In the genomic region with DNA sequence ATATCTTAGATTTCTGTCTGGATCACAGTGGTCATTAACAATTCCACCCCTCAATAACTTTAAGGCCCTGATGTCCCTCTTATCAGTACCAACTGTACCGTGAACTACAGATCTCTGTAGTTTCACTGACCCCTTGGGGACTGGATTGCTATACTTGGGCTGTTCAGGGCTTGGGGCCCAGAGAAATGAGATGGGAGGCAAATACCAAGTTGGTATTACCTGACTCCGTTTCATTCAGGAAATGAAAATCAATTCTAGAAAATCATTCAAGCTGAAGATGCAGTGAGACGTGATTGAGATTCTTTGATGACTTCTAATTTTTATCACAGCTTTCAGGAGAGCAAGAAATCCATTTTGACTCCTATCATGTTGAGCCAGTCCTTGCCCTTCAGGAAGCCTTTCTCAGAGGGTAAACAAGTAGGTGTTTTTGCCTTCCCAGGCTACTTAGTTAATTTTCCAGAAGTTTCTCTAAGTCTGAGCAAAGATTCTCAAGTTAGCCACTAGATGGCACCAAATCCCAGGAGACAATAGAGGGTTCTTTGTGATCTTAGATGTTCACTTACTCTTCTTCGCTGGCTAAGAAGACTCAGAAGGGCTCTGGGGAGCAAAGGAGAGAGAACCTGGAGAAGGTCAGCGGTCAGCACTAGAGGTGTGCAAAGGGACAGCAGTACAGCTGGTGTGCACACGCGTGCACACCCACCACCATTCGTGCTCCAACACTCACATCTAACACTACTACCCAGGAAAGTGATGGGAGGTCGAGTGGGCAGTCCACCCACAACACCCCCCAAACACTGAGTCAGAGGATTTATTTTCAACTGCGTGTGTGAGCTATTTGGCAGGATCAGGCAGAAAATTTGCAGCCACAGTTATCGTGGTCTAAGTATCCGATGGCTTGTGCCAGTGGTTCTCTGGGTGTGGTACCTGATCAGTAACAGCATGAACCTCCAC, we compare ENCODE assay signal across 8 cellular contexts. TPM values are rescaled to one million over a fixed set of nuclear protein-coding genes. Genes with fewer than 3 reads are reported as not detected.
DNase-seq lines count a peak whose midpoint lies in the region; ATAC-seq and TF ChIP-seq lines count a peak whose summit lies in the region.

No MANE protein-coding gene starts in this region.

- DNase-seq in NCI-H2029 (lab: John Stamatoyannopoulos, UW) (peak; percentile 0), esophagus squamous epithelium (lab: John Stamatoyannopoulos, UW) (no peak)
- no peak for DNase-seq in natural killer cell treated with Interleukin-12 subunit alpha and Interleukin-12 subunit beta and Interleukin-15 and Interleukin-18, amount 100 ng/mL, for 72 hours (ENCODE audit: low spot score)
- no peak for DNase-seq in stimulated activated CD4-positive, alpha-beta T cell treated with anti-CD3 and anti-CD28 coated beads, Interleukin-2, amount 100 ng/mL, for 48 hours

- peak overlapping the region; percentile 67 for H3K4me2 ChIP-seq in BLaER1

- H3K27ac ChIP-seq in BLaER1 (peak overlapping the region; percentile 53; the same call in 1 of the 2 replicates), esophagus squamous epithelium (peak overlapping the region in 3 of 4 donors; percentile 24 to 74 (median 44))

- peaks cover 0 to 12% of the 10 kb centered on the region in 2 donors for H3K27me3 Mint-ChIP-seq in natural killer cell treated with Interleukin-12 subunit alpha and Interleukin-12 subunit beta and Interleukin-15 and Interleukin-18, amount 100 ng/mL, for 72 hours

- H3K36me3 ChIP-seq in BLaER1 (peaks cover 16% of the 10 kb centered on the region), esophagus squamous epithelium (peaks cover 0 to 26% (median 0%) of the 10 kb centered on the region in 3 donors)

- peak overlapping the region; percentile 57 for H3K9ac ChIP-seq in BLaER1

- H3K27ac Mint-ChIP-seq in natural killer cell treated with Interleukin-12 subunit alpha and Interleukin-12 subunit beta and Interleukin-15 and Interleukin-18, amount 100 ng/mL, for 72 hours = peak overlapping the region; percentile 79 to 84

- no peaks in the 10 kb centered on the region for H3K9me3 Mint-ChIP-seq in natural killer cell treated with Interleukin-12 subunit alpha and Interleukin-12 subunit beta and Interleukin-15 and Interleukin-18, amount 100 ng/mL, for 72 hours

- H3K27me3 ChIP-seq in BLaER1 (peaks cover 19% of the 10 kb centered on the region; the same call in 1 of the 2 replicates), esophagus squamous epithelium (no peaks in the 10 kb centered on the region)

- H4K20me1 ChIP-seq in BLaER1 = peaks cover 16% of the 10 kb centered on the region

- H3K4me1 ChIP-seq in BLaER1 = peaks cover 17% of the 10 kb centered on the region
- peaks cover 0 to 61% (median 3%) of the 10 kb centered on the region in 3 donors for H3K4me1 ChIP-seq in esophagus squamous epithelium

- peaks cover 9% of the 10 kb centered on the region for H3K36me3 Mint-ChIP-seq in natural killer cell treated with Interleukin-12 subunit alpha and Interleukin-12 subunit beta and Interleukin-15 and Interleukin-18, amount 100 ng/mL, for 72 hours

- peaks cover 36 to 53% of the 10 kb centered on the region in 2 donors for H3K4me1 Mint-ChIP-seq in natural killer cell treated with Interleukin-12 subunit alpha and Interleukin-12 subunit beta and Interleukin-15 and Interleukin-18, amount 100 ng/mL, for 72 hours (ENCODE audit: low read depth in 2 of 2)

- TF ChIP-seq POLR2A in esophagus squamous epithelium (IDR thresholded peaks at IDR 0.05) = no peak

- ATAC-seq in GM18508 (IDR thresholded peaks at IDR 0.05; ENCODE audit: insufficient read depth, unreplicated experiment) = peak; percentile 43
- peak; percentile 50 for ATAC-seq in HG02938 (IDR thresholded peaks at IDR 0.05; ENCODE audit: unreplicated experiment)
- peak; percentile 60 to 61 for ATAC-seq in natural killer cell treated with Interleukin-12 subunit alpha and Interleukin-12 subunit beta and Interleukin-15 and Interleukin-18, amount 100 ng/mL, for 72 hours

- H3K4me3 ChIP-seq in BLaER1 (no peak overlapping the region), WI38 (ENCODE audit: low read depth, low read length) (no peak overlapping the region), esophagus squamous epithelium (no peak overlapping the region)

- intact Hi-C loops in esophagus squamous epithelium (cut with DNase I) = loop anchor here (10.0 kb wide), 1 partner anchor 179 kb away; no protein-coding TSS in a partner anchor

- peak overlapping the region; percentile 58 for H3K4me3 Mint-ChIP-seq in natural killer cell treated with Interleukin-12 subunit alpha and Interleukin-12 subunit beta and Interleukin-15 and Interleukin-18, amount 100 ng/mL, for 72 hours

- TF ChIP-seq CTCF in WI38 (IDR thresholded peaks at IDR 0.05; ENCODE audit: low read depth, low read length) (peak; percentile 60), esophagus squamous epithelium (IDR thresholded peaks at IDR 0.05) (peak; percentile 52 to 77 (median 68))

- no peaks in the 10 kb centered on the region for H3K9me3 ChIP-seq in BLaER1
- no peaks in the 10 kb centered on the region for H3K9me3 ChIP-seq in esophagus squamous epithelium

- 27 to 43% methylated on average over 2 to 11 of the region's 12 CpGs for WGBS in esophagus squamous epithelium, 2 donors

RNA-seq across cellular contexts. Expression of a gene that starts 7.4 kb away (rescaled TPM):
- 10 to 100 TPM; 34.5 to 49.6 (median 46.7) TPM for total RNA-seq in esophagus squamous epithelium
- 10 to 100 TPM; 34.0 to 43.8 TPM for total RNA-seq in natural killer cell treated with Interleukin-12 subunit alpha and Interleukin-12 subunit beta and Interleukin-15 and Interleukin-18, amount 100 ng/mL, for 72 hours

RNA-seq across cellular contexts. Expression of a gene that starts 7.7 kb away (rescaled TPM):
- 10 to 100 TPM; 12.2 to 32.8 (median 21.9) TPM for total RNA-seq in esophagus squamous epithelium
- 10 to 100 TPM; 42.1 to 58.2 TPM for total RNA-seq in natural killer cell treated with Interleukin-12 subunit alpha and Interleukin-12 subunit beta and Interleukin-15 and Interleukin-18, amount 100 ng/mL, for 72 hours

RNA-seq across cellular contexts. Expression of a gene that starts 24.6 kb away (rescaled TPM):
- 1,000 to 10,000 TPM in 3 of 4 donors, 100 to 1,000 TPM in 1; 706 to 2,007 (median 1,553) TPM for total RNA-seq in esophagus squamous epithelium
- total RNA-seq in natural killer cell treated with Interleukin-12 subunit alpha and Interleukin-12 subunit beta and Interleukin-15 and Interleukin-18, amount 100 ng/mL, for 72 hours = 100 to 1,000 TPM in 1 of 2 donors, 10 to 100 TPM in 1; 62.9 to 148 TPM

RNA-seq across cellular contexts. Expression of a gene that starts 29.5 kb away (rescaled TPM):
- total RNA-seq in esophagus squamous epithelium = 1 to 10 TPM in 2 of 4 donors, under 1 TPM in 2; 0.15 to 4.2 (median 0.83) TPM
- 1 to 10 TPM in 1 of 2 donors, under 1 TPM in 1; 0.38 to 7.2 TPM for total RNA-seq in natural killer cell treated with Interleukin-12 subunit alpha and Interleukin-12 subunit beta and Interleukin-15 and Interleukin-18, amount 100 ng/mL, for 72 hours

Comparison
In these comparisons a context has a peak if more than half of its experiments do, and no peak if none do; other contexts are left out.
1. RNA of a gene that starts 24.6 kb away (total RNA-seq): 706 to 2,007 TPM in esophagus squamous epithelium; 62.9 to 148 TPM in natural killer cell treated with Interleukin-12 subunit alpha and Interleukin-12 subunit beta and Interleukin-15 and Interleukin-18, amount 100 ng/mL, for 72 hours; every median in the first group is over 4 times any median in the second.
2. Peak in every context shown above with its lines, with median percentiles within 50 percentile points of each other: ATAC-seq.